21 cellular contexts compared by ENCODE assay signal in genomic region chr6:81098109-81098814, GRCh38.
DNase-seq lines count a peak whose midpoint lies in the region; ATAC-seq, FAIRE-seq and TF ChIP-seq lines count a peak whose summit lies in the region.
"Had no signal": no experiment of that assay in that cellular context is flagged by ENCODE, and none has a peak within 500 bp of the region (broad histone marks: within the 10 kb centered on the region; RNA-seq: fewer than 3 reads in every experiment).

No MANE protein-coding gene starts in this region.

- no peaks in the 10 kb centered on the region; the same call in none of the 2 replicates for H3K36me3 Mint-ChIP-seq in WTC11
- H3K36me3 Mint-ChIP-seq in activated T-cell treated with anti-CD3 and anti-CD28 coated beads, Interleukin-2, amount 50 U/mL, for 72 hours (ENCODE audit: insufficient read depth in 2 of 2), result no peaks in the 10 kb centered on the region
- no peaks in the 10 kb centered on the region for H3K36me3 Mint-ChIP-seq in activated T-helper 1 cell treated with anti-CD3 and anti-CD28 coated beads, Interleukin-12 subunit alpha, Interleukin-12 subunit beta, Interleukin-2, Interleukin-4 antibody, amounts not matched to agents 30 ng/mL and 10 ng/mL and 1 ng/mL, durations not matched to agents 14 hours and 24 hours and 36 hours (ENCODE audit: low read depth)
- H3K36me3 Mint-ChIP-seq: CD8-positive, alpha-beta T cell had no signal

- H3K4me1 Mint-ChIP-seq in WTC11, result peaks cover 5% of the 10 kb centered on the region
- no peaks in the 10 kb centered on the region for H3K4me1 Mint-ChIP-seq in activated T-cell treated with anti-CD3 and anti-CD28 coated beads, Interleukin-2, amount 50 U/mL, for 72 hours (ENCODE audit: low read depth)
- H3K4me1 Mint-ChIP-seq in activated T-helper 1 cell treated with anti-CD3 and anti-CD28 coated beads, Interleukin-12 subunit alpha, Interleukin-12 subunit beta, Interleukin-2, Interleukin-4 antibody, amounts not matched to agents 30 ng/mL and 10 ng/mL and 1 ng/mL, durations not matched to agents 14 hours and 24 hours and 36 hours (ENCODE audit: low read depth), result no peaks in the 10 kb centered on the region
- H3K4me1 Mint-ChIP-seq: B cell had no signal

- POLR2A ChIA-PET in WTC11 (lab: Charles Lee), result no interaction called here

- H3K27me3 Mint-ChIP-seq in WTC11 (ENCODE audit: low read depth), result no peaks in the 10 kb centered on the region
- no peaks in the 10 kb centered on the region for H3K27me3 Mint-ChIP-seq in activated T-cell treated with anti-CD3 and anti-CD28 coated beads, Interleukin-2, amount 50 U/mL, for 72 hours (ENCODE audit: low read depth)
- H3K27me3 Mint-ChIP-seq in activated T-helper 1 cell treated with anti-CD3 and anti-CD28 coated beads, Interleukin-12 subunit alpha, Interleukin-12 subunit beta, Interleukin-2, Interleukin-4 antibody, amounts not matched to agents 30 ng/mL and 10 ng/mL and 1 ng/mL, durations not matched to agents 14 hours and 24 hours and 36 hours (ENCODE audit: insufficient read depth), result no peaks in the 10 kb centered on the region
- H3K27me3 Mint-ChIP-seq: B cell; CD4-positive, alpha-beta T cell had no signal

- H3K9me3 Mint-ChIP-seq in WTC11, result peaks cover 21% of the 10 kb centered on the region
- H3K9me3 Mint-ChIP-seq in activated T-cell treated with anti-CD3 and anti-CD28 coated beads, Interleukin-2, amount 50 U/mL, for 72 hours, result peaks cover under 1 to 6% of the 10 kb centered on the region in 2 donors
- peaks cover 3% of the 10 kb centered on the region for H3K9me3 Mint-ChIP-seq in activated T-helper 1 cell treated with anti-CD3 and anti-CD28 coated beads, Interleukin-12 subunit alpha, Interleukin-12 subunit beta, Interleukin-2, Interleukin-4 antibody, amounts not matched to agents 30 ng/mL and 10 ng/mL and 1 ng/mL, durations not matched to agents 14 hours and 24 hours and 36 hours

- peak; percentile 78 for FAIRE-seq in A204.1 (lab: Jason Lieb, UNC)
- peak; percentile 81 for FAIRE-seq in frontal cortex (lab: Jason Lieb, UNC)
- FAIRE-seq: D721Med, GM12891, GM19239 had no signal

- no peak for ATAC-seq in WTC11
- no peak for ATAC-seq in activated T-cell treated with anti-CD3 and anti-CD28 coated beads, Interleukin-2, amount 50 U/mL, for 72 hours (replicated peaks in 1 of 2)
- ATAC-seq: CD8-positive, alpha-beta T cell had no signal

- H3K4me1 ChIP-seq in spleen, result no peaks in the 10 kb centered on the region
- H3K4me1 ChIP-seq: BLaER1 treated with 17β-estradiol and CSF1 and Interleukin-3, amounts not matched to agents 10 nM and 100 nM; Caco-2 had no signal

- TF ChIP-seq CTCF in WTC11 (IDR thresholded peaks at IDR 0.05), result no peak
- no peak for TF ChIP-seq CTCF in spleen (IDR thresholded peaks at IDR 0.05 in 8 of 11, conservative IDR thresholded peaks at IDR 0.05 in 3 of 11)

- WGBS in spleen, 5 donors, result 90 to 97% (median 90%) methylated on average over 20 of the region's 20 CpGs

- H3K27ac ChIP-seq in spleen, result no peak overlapping the region
- H3K27ac ChIP-seq: 22Rv1; BLaER1 treated with 17β-estradiol and CSF1 and Interleukin-3, amounts not matched to agents 10 nM and 100 nM; C4-2B had no signal

- DNase-seq in WTC11 (ENCODE audit: low spot score) (no peak), frontal cortex (ENCODE audit: low spot score in 2 of 2) (no peak), spleen (peak; percentile 62), Ammon's horn (ENCODE audit: low spot score) (no peak)
- DNase-seq in activated T-cell treated with anti-CD3 and anti-CD28 coated beads, Interleukin-2, amount 50 U/mL, for 72 hours, result no peak
- no peak for DNase-seq in activated T-helper 1 cell treated with anti-CD3 and anti-CD28 coated beads, Interleukin-12 subunit alpha, Interleukin-12 subunit beta, Interleukin-2, Interleukin-4 antibody, amounts not matched to agents 30 ng/mL and 10 ng/mL and 1 ng/mL, durations not matched to agents 14 hours and 24 hours and 36 hours (ENCODE audit: low spot score)
- DNase-seq: ACHN; Caco-2; Calu3; CD4-positive, alpha-beta T cell; CD8-positive, alpha-beta T cell; DMS79 treated with DMSO at 0.1 percent for 48 hours; GF-D8 had no signal

- no peak overlapping the region for H3K4me3 ChIP-seq in spleen
- H3K4me3 ChIP-seq: BLaER1 treated with 17β-estradiol and CSF1 and Interleukin-3, amounts not matched to agents 10 nM and 100 nM had no signal

- no peaks in the 10 kb centered on the region for H3K36me3 ChIP-seq in spleen
- H3K36me3 ChIP-seq: BLaER1 treated with 17β-estradiol and CSF1 and Interleukin-3, amounts not matched to agents 10 nM and 100 nM had no signal

- TF ChIP-seq POLR2A in spleen (IDR thresholded peaks at IDR 0.05), result no peak

- H3K27ac Mint-ChIP-seq in WTC11, result no peak overlapping the region
- no peak overlapping the region for H3K27ac Mint-ChIP-seq in activated T-cell treated with anti-CD3 and anti-CD28 coated beads, Interleukin-2, amount 50 U/mL, for 72 hours
- no peak overlapping the region for H3K27ac Mint-ChIP-seq in activated T-helper 1 cell treated with anti-CD3 and anti-CD28 coated beads, Interleukin-12 subunit alpha, Interleukin-12 subunit beta, Interleukin-2, Interleukin-4 antibody, amounts not matched to agents 30 ng/mL and 10 ng/mL and 1 ng/mL, durations not matched to agents 14 hours and 24 hours and 36 hours
- H3K27ac Mint-ChIP-seq: B cell; CD4-positive, alpha-beta T cell; CD8-positive, alpha-beta T cell had no signal

- H3K9me3 ChIP-seq in spleen, result peaks cover 0 to 32% (median 18%) of the 10 kb centered on the region in 8 donors
- H3K9me3 ChIP-seq: BLaER1 treated with 17β-estradiol and CSF1 and Interleukin-3, amounts not matched to agents 10 nM and 100 nM; Caco-2 had no signal

- CTCF ChIA-PET in WTC11 (lab: Charles Lee), result no interaction called here

- H3K4me3 Mint-ChIP-seq in WTC11, result no peak overlapping the region
- H3K4me3 Mint-ChIP-seq in activated T-cell treated with anti-CD3 and anti-CD28 coated beads, Interleukin-2, amount 50 U/mL, for 72 hours, result no peak overlapping the region
- H3K4me3 Mint-ChIP-seq in activated T-helper 1 cell treated with anti-CD3 and anti-CD28 coated beads, Interleukin-12 subunit alpha, Interleukin-12 subunit beta, Interleukin-2, Interleukin-4 antibody, amounts not matched to agents 30 ng/mL and 10 ng/mL and 1 ng/mL, durations not matched to agents 14 hours and 24 hours and 36 hours, result no peak overlapping the region
- H3K4me3 Mint-ChIP-seq: B cell; CD4-positive, alpha-beta T cell; CD8-positive, alpha-beta T cell had no signal

- no peaks in the 10 kb centered on the region for H3K27me3 ChIP-seq in spleen (replicated peaks in 1 of 7)
- H3K27me3 ChIP-seq: BLaER1 treated with 17β-estradiol and CSF1 and Interleukin-3, amounts not matched to agents 10 nM and 100 nM had no signal

- intact Hi-C loops in spleen (cut with DNase I; ENCODE audit: low total_unique reads), result no loop called here
- intact Hi-C loops in activated T-helper 1 cell treated with anti-CD3 and anti-CD28 coated beads, Interleukin-12 subunit alpha, Interleukin-12 subunit beta, Interleukin-2, Interleukin-4 antibody, amounts not matched to agents 30 ng/mL and 10 ng/mL and 1 ng/mL, durations not matched to agents 14 hours and 24 hours and 36 hours (cut with micrococcal nuclease), result no loop called here

TF ChIP-seq in WTC11, 78 proteins besides CTCF, POLR2A, EP300 and RAD21:
- TF ChIP-seq SOX15 (CRISPR knock-in tag; IDR thresholded peaks at IDR 0.05), result no peak
- no peak for TF ChIP-seq ZNF512 (CRISPR knock-in tag; IDR thresholded peaks at IDR 0.05; ENCODE audit: borderline replicate concordance)
- TF ChIP-seq SP1 (CRISPR knock-in tag; conservative IDR thresholded peaks at IDR 0.05), result no peak
- 0 out of 2 replicates have a peak, but pooled peaks have one; percentile 2 for TF ChIP-seq HMGA2 (CRISPR knock-in tag; IDR thresholded peaks at IDR 0.05)
- no peak for TF ChIP-seq ZNF396 (CRISPR knock-in tag; IDR thresholded peaks at IDR 0.05; ENCODE audit: borderline replicate concordance)
